Comparison of ENCODE assay signal across 8 cellular contexts in genomic region chr21:37009740-37010341, GRCh38. TPM values are rescaled to one million over a fixed set of nuclear protein-coding genes. Genes with fewer than 3 reads are reported as not detected.
DNase-seq lines count a peak whose midpoint lies in the region; ATAC-seq and TF ChIP-seq lines count a peak whose summit lies in the region.

No MANE protein-coding gene starts in this region.

- no peaks in the 10 kb centered on the region for H3K36me3 ChIP-seq in gastrocnemius medialis

- ATAC-seq in HG02970 (IDR thresholded peaks at IDR 0.05; ENCODE audit: low FRiP score, unreplicated experiment) (peak; percentile 92), gastrocnemius medialis (peak; percentile 95 to 98)

- H3K27ac ChIP-seq in gastrocnemius medialis, result no peak overlapping the region

- DNase-seq in GM13977 (ENCODE audit: low spot score), result peak; percentile 87
- peak; percentile 84 for DNase-seq in NCI-H187 treated with DMSO at 0.1 percent for 48 hours (lab: John Stamatoyannopoulos, UW)
- peak; percentile 75 for DNase-seq in T-helper 9 cell
- peak; percentile 92 for DNase-seq in astrocyte of the hippocampus (ENCODE audit: low read depth, low spot score)
- peak; percentile 73 to 81 for DNase-seq in hippocampal formation (lab: John Stamatoyannopoulos, UW)
- DNase-seq in gastrocnemius medialis, result peak; percentile 62 to 68
- DNase-seq in amniotic stem cell (lab: John Stamatoyannopoulos, UW), result no peak

- TF ChIP-seq POLR2A in gastrocnemius medialis (IDR thresholded peaks at IDR 0.05), result no peak

- no peaks in the 10 kb centered on the region for H3K9me3 ChIP-seq in gastrocnemius medialis

- peaks cover 3 to 11% of the 10 kb centered on the region in 2 donors for H3K4me1 ChIP-seq in gastrocnemius medialis

- TF ChIP-seq CTCF in GM13977 (IDR thresholded peaks at IDR 0.05; ENCODE audit: extremely low read depth, insufficient read depth, missing control alignments), result peak; percentile 96
- peak; percentile 61 to 84 (median 73) for TF ChIP-seq CTCF in gastrocnemius medialis (IDR thresholded peaks at IDR 0.05 in 4 of 5, conservative IDR thresholded peaks at IDR 0.05 in 1 of 5)

- H3K27me3 ChIP-seq in gastrocnemius medialis, result peaks cover 25 to 34% (median 32%) of the 10 kb centered on the region in 3 donors

- intact Hi-C loops in gastrocnemius medialis (cut with DNase I; ENCODE audit: low total_unique reads), result loop anchor here (1.0 to 5.0 kb wide), 2 partner anchors 20 to 73 kb away; no protein-coding TSS in a partner anchor

- peak overlapping the region in 3 of 4 donors; percentile 23 to 40 (median 33) for H3K4me3 ChIP-seq in gastrocnemius medialis

- in situ Hi-C loops in GM13977 (cut with MboI; ENCODE audit: low pct_unique_long_range_greater_than_20kb, low sequenced_read_pairs, unreplicated experiment), result no loop called here
- in situ Hi-C loops in gastrocnemius medialis (cut with MboI; ENCODE audit: low sequenced_read_pairs in 4 of 4), result no loop called here

RNA-seq across cellular contexts. Expression of gene RIPPLY3, which starts 3.3 kb away (rescaled TPM):
- total RNA-seq in gastrocnemius medialis, result not detected

RNA-seq across cellular contexts. Expression of gene HLCS, which starts 43.4 kb away (rescaled TPM):
- total RNA-seq in gastrocnemius medialis, result 10 to 100 TPM; 10.6 to 18.4 (median 15.4) TPM
